ENCODE assay signal across 1 cellular context in the genomic region with DNA sequence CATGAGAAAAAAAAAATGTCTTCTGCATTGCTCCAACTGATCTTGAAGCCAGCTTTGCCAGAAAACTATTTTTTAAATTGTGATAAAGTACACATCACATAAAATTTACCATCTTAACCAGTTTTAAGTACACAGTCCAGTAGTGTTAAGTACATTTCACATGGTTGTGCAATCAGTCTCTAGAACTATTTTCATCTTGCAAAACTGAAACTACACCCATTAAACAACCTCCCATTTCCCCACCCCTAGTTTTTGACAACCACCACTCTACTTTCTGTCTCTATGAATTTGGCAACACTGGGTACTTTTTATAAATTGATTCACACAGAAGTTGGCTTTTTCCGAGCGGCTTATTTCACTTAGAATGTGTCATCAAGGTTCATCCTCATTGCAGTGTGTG.
TF ChIP-seq lines count a peak whose summit lies in the region.

No MANE protein-coding gene starts in this region.

TF ChIP-seq in SK-N-SH, 30 proteins besides CTCF, POLR2A, EP300 and RAD21 (continued from another document):
- TF ChIP-seq, protein P1, sequence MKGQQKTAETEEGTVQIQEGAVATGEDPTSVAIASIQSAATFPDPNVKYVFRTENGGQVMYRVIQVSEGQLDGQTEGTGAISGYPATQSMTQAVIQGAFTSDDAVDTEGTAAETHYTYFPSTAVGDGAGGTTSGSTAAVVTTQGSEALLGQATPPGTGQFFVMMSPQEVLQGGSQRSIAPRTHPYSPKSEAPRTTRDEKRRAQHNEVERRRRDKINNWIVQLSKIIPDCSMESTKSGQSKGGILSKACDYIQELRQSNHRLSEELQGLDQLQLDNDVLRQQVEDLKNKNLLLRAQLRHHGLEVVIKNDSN (IDR thresholded peaks at IDR 0.05; ENCODE audit: borderline replicate concordance, low read depth) = no peak
- no peak for TF ChIP-seq ELF1 (IDR thresholded peaks at IDR 0.05)
